Comparison of ENCODE assay signal across 18 cellular contexts in genomic region chr12:124443929-124444712, GRCh38.
DNase-seq lines count a peak whose midpoint lies in the region; ATAC-seq and TF ChIP-seq lines count a peak whose summit lies in the region.
"Had no signal": no experiment of that assay in that cellular context is flagged by ENCODE, and none has a peak within 500 bp of the region (broad histone marks: within the 10 kb centered on the region; RNA-seq: fewer than 3 reads in every experiment).

No MANE protein-coding gene starts in this region.

- dilution Hi-C loops in IMR-90 (cut with HindIII; ENCODE audit: low sequenced_read_pairs, unreplicated experiment), result no loop called here

- peak overlapping the region; percentile 28 for H2BK5ac ChIP-seq in IMR-90 (ENCODE audit: low read depth, low read length, poor library complexity, severe bottlenecking)

- peak overlapping the region; percentile 24; the same call in 1 of the 2 replicates for H3K27ac ChIP-seq in IMR-90 (ENCODE audit: insufficient read depth, low read length)
- H3K27ac ChIP-seq: ascending aorta had no signal

- H3K18ac ChIP-seq in IMR-90 (ENCODE audit: low read depth, low read length), result peak overlapping the region; percentile 14; the same call in 1 of the 2 replicates

- no peak overlapping the region; a peak in 1 of 4 replicates for H4K8ac ChIP-seq in IMR-90 (ENCODE audit: low read depth in 2 of 2, low read length in 2 of 2)

- peaks cover 9% of the 10 kb centered on the region for H4K20me1 ChIP-seq in IMR-90 (ENCODE audit: insufficient read depth, low read length)

- H3K4me1 ChIP-seq in IMR-90 (ENCODE audit: control insufficient read depth, insufficient read depth, low read length), result peaks cover 26% of the 10 kb centered on the region
- H3K4me1 ChIP-seq: Peyer's patch had no signal

- no peaks in the 10 kb centered on the region for H3K9me3 ChIP-seq in IMR-90 (ENCODE audit: control insufficient read depth, insufficient read depth, low read length)
- H3K9me3 ChIP-seq: ascending aorta, Peyer's patch had no signal

- H3K27me3 Mint-ChIP-seq in activated naive CD4-positive, alpha-beta T cell treated with anti-CD3 and anti-CD28 coated beads, Interleukin-2, amount 50 U/mL, for 24 hours, result no peaks in the 10 kb centered on the region
- no peaks in the 10 kb centered on the region for H3K27me3 Mint-ChIP-seq in effector memory CD8-positive, alpha-beta T cell
- H3K27me3 Mint-ChIP-seq: naive thymus-derived CD8-positive, alpha-beta T cell had no signal

- peak overlapping the region; percentile 65 for H3K4ac ChIP-seq in IMR-90 (ENCODE audit: low read depth, low read length)

- DNase-seq in activated naive CD4-positive, alpha-beta T cell treated with anti-CD3 and anti-CD28 coated beads, Interleukin-2, amount 50 U/mL, for 16 hours, result no peak
- DNase-seq in IMR-90 (peak; percentile 65), HuH-7.5 (ENCODE audit: low spot score) (no peak), C1 segment of cervical spinal cord (lab: John Stamatoyannopoulos, UW) (no peak)
- DNase-seq in effector memory CD8-positive, alpha-beta T cell, result no peak
- DNase-seq in stimulated activated effector memory CD8-positive, alpha-beta T cell treated with anti-CD3 and anti-CD28 coated beads, Interleukin-12 subunit alpha, Interleukin-12 subunit beta, amount 100 ng/mL, for 72 hours (ENCODE audit: low spot score in 2 of 2), result no peak
- DNase-seq: activated T-cell treated with anti-CD3 and anti-CD28 coated beads, Interleukin-2, amount 50 U/mL, for 72 hours; DMS53; naive thymus-derived CD8-positive, alpha-beta T cell; NCI-H1694 treated with DMSO at 0.1 percent for 48 hours; NCI-H524; Peyer's patch; stimulated activated CD4-positive, alpha-beta T cell treated with anti-CD3 and anti-CD28 coated beads, Interleukin-4, amount 100 ng/mL, for 24 hours; stimulated activated naive CD4-positive, alpha-beta T cell had no signal

- H2BK15ac ChIP-seq in IMR-90 (ENCODE audit: low read depth, low read length), result no peak overlapping the region; the same call in 2 of the 3 replicates

- peak overlapping the region; percentile 60; the same call in 1 of the 2 replicates for H3K14ac ChIP-seq in IMR-90 (replicated peaks; ENCODE audit: low read depth, low read length)

- peaks cover 19% of the 10 kb centered on the region; the same call in 1 of the 2 replicates for H3K36me3 ChIP-seq in IMR-90 (ENCODE audit: control insufficient read depth, insufficient read depth, low read length)

- no peak overlapping the region for H3K4me3 ChIP-seq in IMR-90 (ENCODE audit: insufficient read depth, low read depth, low read length)
- H3K4me3 ChIP-seq: ascending aorta, Peyer's patch had no signal

- peak overlapping the region; percentile 8 for H2AFZ ChIP-seq in IMR-90 (replicated peaks; ENCODE audit: low read length, poor library complexity)

- H3K9me3 Mint-ChIP-seq in activated naive CD4-positive, alpha-beta T cell treated with anti-CD3 and anti-CD28 coated beads, Interleukin-2, amount 50 U/mL, for 24 hours, result no peaks in the 10 kb centered on the region
- H3K9me3 Mint-ChIP-seq in effector memory CD8-positive, alpha-beta T cell, result no peaks in the 10 kb centered on the region
- H3K9me3 Mint-ChIP-seq in stimulated activated effector memory CD8-positive, alpha-beta T cell treated with anti-CD3 and anti-CD28 coated beads, Interleukin-12 subunit alpha, Interleukin-12 subunit beta, amount 100 ng/mL, for 72 hours, result no peaks in the 10 kb centered on the region
- H3K9me3 Mint-ChIP-seq: activated T-cell treated with anti-CD3 and anti-CD28 coated beads, Interleukin-2, amount 50 U/mL, for 72 hours; naive thymus-derived CD8-positive, alpha-beta T cell had no signal

- peaks cover 23% of the 10 kb centered on the region for H3K9me1 ChIP-seq in IMR-90 (ENCODE audit: insufficient read depth, low read length)

- H3K27me3 ChIP-seq in IMR-90 (ENCODE audit: control insufficient read depth, insufficient read depth, low read length), result no peaks in the 10 kb centered on the region
- H3K27me3 ChIP-seq: ascending aorta, Peyer's patch had no signal

- BruUV-seq in IMR-90 (replicated peaks; lab: Mats Ljungman, UMichigan), result no TSS peak

- POLR2A ChIA-PET in IMR-90 (lab: Charles Lee; ENCODE audit: unreplicated experiment), result no interaction called here

- H3K9ac ChIP-seq in IMR-90 (ENCODE audit: low read depth, low read length), result no peak overlapping the region

- peaks cover 22% of the 10 kb centered on the region for H3K36me3 Mint-ChIP-seq in activated naive CD4-positive, alpha-beta T cell treated with anti-CD3 and anti-CD28 coated beads, Interleukin-2, amount 50 U/mL, for 24 hours
- peaks cover 28% of the 10 kb centered on the region for H3K36me3 Mint-ChIP-seq in effector memory CD8-positive, alpha-beta T cell (ENCODE audit: insufficient read depth)
- H3K36me3 Mint-ChIP-seq in stimulated activated effector memory CD8-positive, alpha-beta T cell treated with anti-CD3 and anti-CD28 coated beads, Interleukin-12 subunit alpha, Interleukin-12 subunit beta, amount 100 ng/mL, for 72 hours, result peaks cover 62% of the 10 kb centered on the region

- H3K4me1 Mint-ChIP-seq in activated naive CD4-positive, alpha-beta T cell treated with anti-CD3 and anti-CD28 coated beads, Interleukin-2, amount 50 U/mL, for 24 hours, result peaks cover 14% of the 10 kb centered on the region
- H3K4me1 Mint-ChIP-seq in effector memory CD8-positive, alpha-beta T cell (ENCODE audit: low read depth in 2 of 2), result peaks cover 24 to 45% of the 10 kb centered on the region in 2 donors
- H3K4me1 Mint-ChIP-seq in stimulated activated effector memory CD8-positive, alpha-beta T cell treated with anti-CD3 and anti-CD28 coated beads, Interleukin-12 subunit alpha, Interleukin-12 subunit beta, amount 100 ng/mL, for 72 hours, result peaks cover 52% of the 10 kb centered on the region

- no peak for TF ChIP-seq RAD21 in IMR-90 (IDR thresholded peaks at IDR 0.05; ENCODE audit: low read length)

- TF ChIP-seq CTCF in IMR-90 (conservative IDR thresholded peaks at IDR 0.05; ENCODE audit: low read depth, low read length), result no peak

- peak overlapping the region; percentile 83 for H2AK9ac ChIP-seq in IMR-90 (replicated peaks; ENCODE audit: low read depth, low read length, poor library complexity)

- H3K4me2 ChIP-seq in IMR-90 (ENCODE audit: low read depth, low read length), result peak overlapping the region; percentile 27

- H4K91ac ChIP-seq in IMR-90 (ENCODE audit: insufficient read depth, low read depth, low read length), result peak overlapping the region; percentile 56; the same call in 1 of the 2 replicates

- 100% methylated on average over 2 of the region's 9 CpGs; no CpG with 5 or more reads in 1 of the 2 experiments for WGBS in IMR-90 (ENCODE audit: extremely low coverage in 2 of 2, insufficient read length in 1 of 2), 2 experiments

- peak overlapping the region; percentile 59 for H3K27ac Mint-ChIP-seq in activated naive CD4-positive, alpha-beta T cell treated with anti-CD3 and anti-CD28 coated beads, Interleukin-2, amount 50 U/mL, for 24 hours
- peak overlapping the region; percentile 62 to 81 for H3K27ac Mint-ChIP-seq in effector memory CD8-positive, alpha-beta T cell
- H3K27ac Mint-ChIP-seq in stimulated activated effector memory CD8-positive, alpha-beta T cell treated with anti-CD3 and anti-CD28 coated beads, Interleukin-12 subunit alpha, Interleukin-12 subunit beta, amount 100 ng/mL, for 72 hours, result peak overlapping the region; percentile 84
- H3K27ac Mint-ChIP-seq: activated T-cell treated with anti-CD3 and anti-CD28 coated beads, Interleukin-2, amount 50 U/mL, for 72 hours had no signal

- in situ Hi-C loops in IMR-90 (cut with MboI; ENCODE audit: low sequenced_read_pairs), result no loop called here

- peak overlapping the region; percentile 43; the same call in 1 of the 2 replicates for H3K23ac ChIP-seq in IMR-90 (ENCODE audit: low read depth, low read length)

- peak overlapping the region; percentile 35; the same call in 1 of the 2 replicates for H3K56ac ChIP-seq in IMR-90 (ENCODE audit: extremely low read depth, insufficient read depth, low read length)

- peak overlapping the region; percentile 6; the same call in 1 of the 2 replicates for H4K5ac ChIP-seq in IMR-90 (ENCODE audit: low read depth, low read length)

- peak; percentile 70 for ATAC-seq in IMR-90 (ENCODE audit: low read depth)
- ATAC-seq in effector memory CD8-positive, alpha-beta T cell (replicated peaks), result no peak
- no peak for ATAC-seq in stimulated activated effector memory CD8-positive, alpha-beta T cell treated with anti-CD3 and anti-CD28 coated beads, Interleukin-12 subunit alpha, Interleukin-12 subunit beta, amount 100 ng/mL, for 72 hours
- ATAC-seq in GM18873 (IDR thresholded peaks at IDR 0.05; ENCODE audit: low FRiP score, unreplicated experiment), result no peak
- ATAC-seq: activated CD4-positive, CD25-positive, alpha-beta regulatory T cell treated with anti-CD3 and anti-CD28 coated beads, Interleukin-2, amount 50 U/mL, for 24 hours; activated T-cell treated with anti-CD3 and anti-CD28 coated beads, Interleukin-2, amount 50 U/mL, for 72 hours; naive thymus-derived CD8-positive, alpha-beta T cell had no signal

- 0 out of 2 replicates have a peak overlapping the region, but pooled peaks have one; percentile 5 for H2BK120ac ChIP-seq in IMR-90 (ENCODE audit: low read depth, low read length)

- H3K79me1 ChIP-seq in IMR-90 (ENCODE audit: low read depth in 1 of 2, low read length in 2 of 2), result peaks cover 23 to 76% of the 10 kb centered on the region in 2 experiments

- H3K4me3 Mint-ChIP-seq in activated naive CD4-positive, alpha-beta T cell treated with anti-CD3 and anti-CD28 coated beads, Interleukin-2, amount 50 U/mL, for 24 hours, result no peak overlapping the region
- no peak overlapping the region for H3K4me3 Mint-ChIP-seq in effector memory CD8-positive, alpha-beta T cell
- H3K4me3 Mint-ChIP-seq in stimulated activated effector memory CD8-positive, alpha-beta T cell treated with anti-CD3 and anti-CD28 coated beads, Interleukin-12 subunit alpha, Interleukin-12 subunit beta, amount 100 ng/mL, for 72 hours, result no peak overlapping the region
- H3K4me3 Mint-ChIP-seq: activated T-cell treated with anti-CD3 and anti-CD28 coated beads, Interleukin-2, amount 50 U/mL, for 72 hours; naive thymus-derived CD8-positive, alpha-beta T cell had no signal

- H2AK5ac ChIP-seq in IMR-90 (ENCODE audit: low read depth, low read length), result peak overlapping the region; percentile 54; the same call in 1 of the 2 replicates

- CTCF ChIA-PET in IMR-90 (lab: Yijun Ruan, JAX), result interaction anchor here (0.6 kb wide), 1 partner anchor 55 kb away, joined by 3 read pairs; no protein-coding TSS in a partner anchor

- intact Hi-C loops in IMR-90 (cut with micrococcal nuclease), result no loop called here

- no peak for TF ChIP-seq POLR2A in IMR-90 (IDR thresholded peaks at IDR 0.05; ENCODE audit: low read depth, low read length)

- peak overlapping the region; percentile 49 for H2BK20ac ChIP-seq in IMR-90 (ENCODE audit: low read depth, low read length)

TF ChIP-seq in IMR-90, 13 proteins besides CTCF, POLR2A, EP300 and RAD21 (continues in another document):
- peak; percentile 75 for TF ChIP-seq USF2 (IDR thresholded peaks at IDR 0.05; ENCODE audit: low read depth, low read length)
